ENCODE assay signal across 13 cellular contexts in the genomic region with DNA sequence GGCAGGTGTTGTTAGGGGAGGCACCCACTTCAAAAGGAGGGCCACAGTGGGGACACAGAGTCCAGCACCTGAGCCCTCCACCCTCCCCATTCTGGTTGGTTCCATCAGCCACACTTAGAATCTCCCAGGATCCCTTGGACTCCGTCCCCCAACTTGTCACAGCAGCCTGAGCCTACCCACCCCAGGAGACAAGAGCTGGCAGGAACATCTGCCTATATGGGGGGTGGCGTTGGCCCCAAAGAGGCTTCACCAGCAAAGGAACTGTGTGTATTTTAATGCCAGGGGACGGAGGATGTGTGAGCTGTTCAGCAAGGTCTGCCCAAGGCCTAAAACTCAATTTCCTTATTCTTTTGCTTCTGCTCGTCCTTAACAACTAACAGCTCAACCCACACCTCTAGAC.
"Had no signal": no experiment of that assay in that cellular context is flagged by ENCODE, and none has a peak within 500 bp of the region (broad histone marks: within the 10 kb centered on the region; RNA-seq: fewer than 3 reads in every experiment).

No MANE protein-coding gene starts in this region.

- H3K9me3 Mint-ChIP-seq: activated naive CD4-positive, alpha-beta T cell treated with anti-CD3 and anti-CD28 coated beads for 36 hours had no signal

- H3K27me3 ChIP-seq: neutrophil, right lobe of liver, spleen had no signal

- H3K4me3 ChIP-seq: right lobe of liver, spleen had no signal

- H3K9me3 ChIP-seq: neutrophil, right lobe of liver, SK-N-SH had no signal

- H3K4me1 ChIP-seq: right lobe of liver had no signal

- DNase-seq: activated CD4-positive, alpha-beta T cell treated with anti-CD3 and anti-CD28 coated beads for 4 hours; activated naive CD4-positive, alpha-beta T cell treated with anti-CD3 and anti-CD28 coated beads for 36 hours; kidney; right lobe of liver; SK-N-SH; spleen; stimulated activated CD4-positive, alpha-beta T cell treated with anti-CD3 and anti-CD28 coated beads, Interleukin-1b, Interleukin-23, amount 100 ng/mL, for 48 hours; stimulated activated naive CD4-positive, alpha-beta T cell; T-helper 1 cell; WERI-Rb-1 had no signal

- H3K36me3 ChIP-seq: neutrophil, right lobe of liver, WERI-Rb-1 had no signal

- H3K4me3 Mint-ChIP-seq: activated naive CD4-positive, alpha-beta T cell treated with anti-CD3 and anti-CD28 coated beads for 36 hours; mesothelial cell of epicardium had no signal

- H3K27ac ChIP-seq: neutrophil, right lobe of liver, WERI-Rb-1 had no signal

- H3K27ac Mint-ChIP-seq: activated naive CD4-positive, alpha-beta T cell treated with anti-CD3 and anti-CD28 coated beads for 36 hours; mesothelial cell of epicardium; progenitor cell of endocrine pancreas had no signal

- H3K27me3 Mint-ChIP-seq: progenitor cell of endocrine pancreas had no signal

- ATAC-seq: right lobe of liver had no signal
